Comparison of ENCODE assay signal across 24 cellular contexts in the genomic region with DNA sequence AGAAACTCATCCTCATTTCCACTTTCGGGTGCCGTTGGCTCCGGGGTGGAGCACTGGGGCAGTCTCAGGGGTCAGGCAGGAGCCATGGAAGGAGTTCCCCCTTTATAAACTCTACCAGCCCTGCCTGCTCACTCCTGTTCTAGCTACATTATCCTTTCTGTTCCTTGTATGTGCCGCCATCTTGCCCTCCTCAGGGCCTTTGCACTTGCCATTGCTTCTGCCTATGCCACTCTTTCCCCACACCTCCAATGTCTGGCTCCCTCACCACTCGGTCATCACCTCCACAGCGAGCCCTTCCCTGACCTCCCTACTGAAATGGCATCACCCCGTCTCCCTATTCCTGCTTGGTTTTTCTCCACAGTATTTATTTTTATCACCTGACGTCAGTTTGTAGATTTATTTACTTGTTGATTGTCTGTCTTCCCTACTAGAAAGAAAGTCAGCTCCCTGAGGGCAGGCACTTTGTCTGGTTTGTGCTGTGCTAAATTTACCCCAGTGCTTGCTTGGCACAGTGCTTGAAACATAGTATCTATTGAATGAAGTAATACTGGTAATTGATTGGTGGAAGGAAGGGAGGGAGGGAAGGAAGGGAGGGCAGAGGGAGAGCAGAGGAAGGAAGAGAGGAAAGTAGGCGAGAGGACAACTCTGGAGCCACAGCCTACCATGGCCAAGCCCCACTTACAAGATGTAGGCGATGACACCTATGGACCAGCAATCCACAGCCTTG. TPM values are rescaled to one million over a fixed set of nuclear protein-coding genes. Genes with fewer than 3 reads are reported as not detected.
A peak's percentile ranks its signal among the peaks of the same experiment; 100 is the strongest.
DNase-seq lines count a peak whose midpoint lies in the region; ATAC-seq and TF ChIP-seq lines count a peak whose summit lies in the region.
"Had no signal": no experiment of that assay in that cellular context is flagged by ENCODE, and none has a peak within 500 bp of the region (broad histone marks: within the 10 kb centered on the region; RNA-seq: fewer than 3 reads in every experiment).

No MANE protein-coding gene starts in this region.

- H3K27ac ChIP-seq in mammary epithelial cell (ENCODE audit: insufficient read depth, low read depth, low read length), result no peak overlapping the region
- H3K27ac ChIP-seq: 22Rv1, C4-2B, PC-9 had no signal

- H3K4me1 Mint-ChIP-seq in activated CD4-positive, alpha-beta T cell treated with anti-CD3 and anti-CD28 coated beads for 36 hours, result peaks cover 2% of the 10 kb centered on the region
- H3K4me1 Mint-ChIP-seq in activated CD4-positive, alpha-beta T cell treated with anti-CD3 and anti-CD28 coated beads, Interleukin-2, amount 10 ng/mL, durations not matched to agents 7 days and 5 days, result no peaks in the 10 kb centered on the region
- H3K4me1 Mint-ChIP-seq in endothelial cell (ENCODE audit: unreplicated experiment), result no peaks in the 10 kb centered on the region
- no peaks in the 10 kb centered on the region for H3K4me1 Mint-ChIP-seq in progenitor cell of endocrine pancreas (ENCODE audit: low read depth)
- H3K4me1 Mint-ChIP-seq: B cell had no signal

- H3K9me3 Mint-ChIP-seq in activated CD4-positive, alpha-beta T cell treated with anti-CD3 and anti-CD28 coated beads for 36 hours (ENCODE audit: low read depth), result no peaks in the 10 kb centered on the region
- no peaks in the 10 kb centered on the region for H3K9me3 Mint-ChIP-seq in activated CD4-positive, alpha-beta T cell treated with anti-CD3 and anti-CD28 coated beads, Interleukin-2, amount 10 ng/mL, durations not matched to agents 7 days and 5 days
- H3K9me3 Mint-ChIP-seq in endothelial cell (ENCODE audit: unreplicated experiment), result no peaks in the 10 kb centered on the region
- H3K9me3 Mint-ChIP-seq in progenitor cell of endocrine pancreas (ENCODE audit: low read depth), result no peaks in the 10 kb centered on the region
- H3K9me3 Mint-ChIP-seq: CD8-positive, alpha-beta T cell; GM23338; H9; HFFc6; IgD-negative memory B cell had no signal

- no peak overlapping the region for H3K9ac ChIP-seq in mammary epithelial cell (ENCODE audit: insufficient read depth, low read length)

- H4K20me1 ChIP-seq in mammary epithelial cell (ENCODE audit: insufficient read depth, low read length), result no peaks in the 10 kb centered on the region

- WGBS in mammary epithelial cell (ENCODE audit: low coverage, missing lambda C conversion rate), result 97% methylated on average over 9 of the region's 10 CpGs

- DNase-seq in activated CD4-positive, alpha-beta T cell treated with anti-CD3 and anti-CD28 coated beads for 36 hours, result no peak
- DNase-seq in activated CD4-positive, alpha-beta T cell treated with anti-CD3 and anti-CD28 coated beads, Interleukin-2, amount 10 ng/mL, durations not matched to agents 7 days and 5 days, result no peak
- no peak for DNase-seq in endothelial cell (ENCODE audit: low spot score)
- no peak for DNase-seq in mammary epithelial cell
- DNase-seq in progenitor cell of endocrine pancreas (ENCODE audit: low spot score, unreplicated experiment), result no peak
- DNase-seq: Caco-2; CD8-positive, alpha-beta T cell; H9; HFFc6; NCI-H1048; NCI-H1417; NCI-H1694 treated with DMSO at 0.1 percent for 48 hours; NCI-H2081; NCI-H2227 treated with DMSO at 0.1 percent for 48 hours; NCI-H526 treated with DMSO at 0.1 percent for 48 hours; PC-9; RPMI8226; SHP77 had no signal

- H3K36me3 ChIP-seq in mammary epithelial cell (ENCODE audit: insufficient read depth, low read length), result peaks cover 1% of the 10 kb centered on the region

- H3K4me1 ChIP-seq in mammary epithelial cell (ENCODE audit: insufficient read depth, low read length), result no peaks in the 10 kb centered on the region
- H3K4me1 ChIP-seq: Caco-2 had no signal

- no peak for ATAC-seq in activated CD4-positive, alpha-beta T cell treated with anti-CD3 and anti-CD28 coated beads for 36 hours
- ATAC-seq: CD8-positive, alpha-beta T cell; GM23338 had no signal

- POLR2A ChIA-PET in activated CD4-positive, alpha-beta T cell treated with anti-CD3 and anti-CD28 coated beads for 36 hours (lab: Charles Lee), result no interaction called here
- POLR2A ChIA-PET in activated CD4-positive, alpha-beta T cell treated with anti-CD3 and anti-CD28 coated beads, Interleukin-2, amount 10 ng/mL, durations not matched to agents 7 days and 5 days (lab: Charles Lee), result no interaction called here

- no peaks in the 10 kb centered on the region for H3K9me3 ChIP-seq in mammary epithelial cell (replicated peaks; ENCODE audit: insufficient read depth, low read length)
- H3K9me3 ChIP-seq: Caco-2 had no signal

- H3K4me3 Mint-ChIP-seq in activated CD4-positive, alpha-beta T cell treated with anti-CD3 and anti-CD28 coated beads for 36 hours, result no peak overlapping the region
- H3K4me3 Mint-ChIP-seq in activated CD4-positive, alpha-beta T cell treated with anti-CD3 and anti-CD28 coated beads, Interleukin-2, amount 10 ng/mL, durations not matched to agents 7 days and 5 days, result no peak overlapping the region
- H3K4me3 Mint-ChIP-seq in endothelial cell (ENCODE audit: unreplicated experiment) (peak overlapping the region; percentile 20), progenitor cell of endocrine pancreas (ENCODE audit: low read depth) (no peak overlapping the region)
- H3K4me3 Mint-ChIP-seq: B cell; CD8-positive, alpha-beta T cell; GM23338; H9; HFFc6 had no signal

- peaks cover 59% of the 10 kb centered on the region for H3K36me3 Mint-ChIP-seq in activated CD4-positive, alpha-beta T cell treated with anti-CD3 and anti-CD28 coated beads for 36 hours (ENCODE audit: low read depth)
- H3K36me3 Mint-ChIP-seq in activated CD4-positive, alpha-beta T cell treated with anti-CD3 and anti-CD28 coated beads, Interleukin-2, amount 10 ng/mL, durations not matched to agents 7 days and 5 days (ENCODE audit: low read depth), result peaks cover 39% of the 10 kb centered on the region
- H3K36me3 Mint-ChIP-seq in endothelial cell (ENCODE audit: low read depth, unreplicated experiment) (peaks cover 31% of the 10 kb centered on the region), progenitor cell of endocrine pancreas (ENCODE audit: insufficient read depth) (peaks cover 20% of the 10 kb centered on the region)

- TF ChIP-seq CTCF in endothelial cell (IDR thresholded peaks at IDR 0.05; ENCODE audit: unreplicated experiment) (no peak), mammary epithelial cell (conservative IDR thresholded peaks at IDR 0.05 in 1 of 2, IDR thresholded peaks at IDR 0.05 in 1 of 2; ENCODE audit: extremely low read depth in 1 of 2, insufficient read depth in 1 of 2, low read depth in 1 of 2, low read length in 2 of 2) (no peak), progenitor cell of endocrine pancreas (IDR thresholded peaks at IDR 0.05; ENCODE audit: unreplicated experiment) (no peak)

- no peaks in the 10 kb centered on the region for H3K27me3 Mint-ChIP-seq in activated CD4-positive, alpha-beta T cell treated with anti-CD3 and anti-CD28 coated beads for 36 hours
- no peaks in the 10 kb centered on the region for H3K27me3 Mint-ChIP-seq in activated CD4-positive, alpha-beta T cell treated with anti-CD3 and anti-CD28 coated beads, Interleukin-2, amount 10 ng/mL, durations not matched to agents 7 days and 5 days
- H3K27me3 Mint-ChIP-seq in endothelial cell (ENCODE audit: unreplicated experiment) (peaks cover 2% of the 10 kb centered on the region), progenitor cell of endocrine pancreas (no peaks in the 10 kb centered on the region)
- H3K27me3 Mint-ChIP-seq: B cell, IgD-negative memory B cell had no signal

- no TSS peak for BruUV-seq in mammary epithelial cell (replicated peaks; lab: Mats Ljungman, UMichigan)

- no peak overlapping the region for H3K4me2 ChIP-seq in mammary epithelial cell (ENCODE audit: insufficient read depth, low read depth, low read length)
- H3K4me2 ChIP-seq: GM23338, PC-9 had no signal

- no peaks in the 10 kb centered on the region for H3K27me3 ChIP-seq in mammary epithelial cell (ENCODE audit: insufficient read depth, low read length)

- no peak overlapping the region for H3K4me3 ChIP-seq in mammary epithelial cell (replicated peaks in 1 of 3; ENCODE audit: insufficient read depth in 1 of 3, low read depth in 2 of 3, low read length in 3 of 3)
- H3K4me3 ChIP-seq: GM23338, PC-9 had no signal

- intact Hi-C loops in activated CD4-positive, alpha-beta T cell treated with anti-CD3 and anti-CD28 coated beads for 36 hours (cut with DNase I, micrococcal nuclease), result no loop called here
- intact Hi-C loops in mammary epithelial cell (cut with micrococcal nuclease), result no loop called here

- no peak overlapping the region for H2AFZ ChIP-seq in mammary epithelial cell (ENCODE audit: low read depth, low read length)
- H2AFZ ChIP-seq: GM23338, PC-9 had no signal

- CTCF ChIA-PET in activated CD4-positive, alpha-beta T cell treated with anti-CD3 and anti-CD28 coated beads for 36 hours (lab: Charles Lee), result interaction anchor here (0.6 kb wide), 1 partner anchor 750 kb away, joined by 3 read pairs; no protein-coding TSS in a partner anchor
- CTCF ChIA-PET in activated CD4-positive, alpha-beta T cell treated with anti-CD3 and anti-CD28 coated beads, Interleukin-2, amount 10 ng/mL, durations not matched to agents 7 days and 5 days (lab: Charles Lee), result interaction anchor here (0.8 to 1.4 kb wide), 2 partner anchors 16 to 19 kb away, joined by 3 to 5 read pairs; no protein-coding TSS in a partner anchor
- CTCF ChIA-PET in mammary epithelial cell (lab: Charles Lee; ENCODE audit: low non-redundant PET), result no interaction called here

- dilution Hi-C loops in mammary epithelial cell (cut with HindIII; ENCODE audit: low sequenced_read_pairs), result no loop called here

- peak overlapping the region; percentile 3 for H3K27ac Mint-ChIP-seq in activated CD4-positive, alpha-beta T cell treated with anti-CD3 and anti-CD28 coated beads for 36 hours
- no peak overlapping the region for H3K27ac Mint-ChIP-seq in activated CD4-positive, alpha-beta T cell treated with anti-CD3 and anti-CD28 coated beads, Interleukin-2, amount 10 ng/mL, durations not matched to agents 7 days and 5 days
- H3K27ac Mint-ChIP-seq in endothelial cell (ENCODE audit: unreplicated experiment) (no peak overlapping the region), progenitor cell of endocrine pancreas (no peak overlapping the region)
- H3K27ac Mint-ChIP-seq: CD8-positive, alpha-beta T cell; GM23338; H9; HFFc6; IgD-negative memory B cell had no signal

- no peaks in the 10 kb centered on the region for H3K79me2 ChIP-seq in mammary epithelial cell (ENCODE audit: insufficient read depth, low read length)

- in situ Hi-C loops in mammary epithelial cell (cut with MboI; ENCODE audit: low sequenced_read_pairs in 2 of 2), result no loop called here

RNA-seq across cellular contexts. Expression of a gene that starts 8.8 kb away (rescaled TPM):
- 10 to 100 TPM; 48.4 to 53.1 TPM for total RNA-seq in activated CD4-positive, alpha-beta T cell treated with anti-CD3 and anti-CD28 coated beads for 36 hours
- total RNA-seq in activated CD4-positive, alpha-beta T cell treated with anti-CD3 and anti-CD28 coated beads, Interleukin-2, amount 10 ng/mL, durations not matched to agents 7 days and 5 days, result 10 to 100 TPM; 18.8 to 19.0 TPM
- 56.4 TPM for polyA plus RNA-seq in PFSK-1 (2012; ENCODE audit: insufficient read length, low read depth)
- 6.0 TPM for total RNA-seq in endothelial cell (ENCODE audit: unreplicated experiment)
- total RNA-seq in mammary epithelial cell, result 1 to 10 TPM in 1 of 2 donors, under 1 TPM in 1; 0.50 to 2.3 TPM
- 2.4 TPM for polyA plus RNA-seq in mammary epithelial cell
- not detected for polyA minus RNA-seq in mammary epithelial cell
- 16.9 and 17.1 TPM in 2 replicates for total RNA-seq in progenitor cell of endocrine pancreas
- total RNA-seq: CD8-positive, alpha-beta T cell had no signal

RNA-seq across cellular contexts. Expression of a gene that starts 11.2 kb away (rescaled TPM):
- 10 to 100 TPM; 36.4 to 61.6 TPM for total RNA-seq in activated CD4-positive, alpha-beta T cell treated with anti-CD3 and anti-CD28 coated beads for 36 hours
- 10 to 100 TPM; 42.3 to 47.9 TPM for total RNA-seq in activated CD4-positive, alpha-beta T cell treated with anti-CD3 and anti-CD28 coated beads, Interleukin-2, amount 10 ng/mL, durations not matched to agents 7 days and 5 days
- 18.6 TPM for polyA plus RNA-seq in PFSK-1 (2012; ENCODE audit: insufficient read length, low read depth)
- total RNA-seq in endothelial cell (ENCODE audit: unreplicated experiment) (22.2 TPM), mammary epithelial cell (10 to 100 TPM; 17.5 to 19.2 TPM), progenitor cell of endocrine pancreas (46.3 and 47.7 TPM in 2 replicates)
- 18.0 TPM for polyA plus RNA-seq in mammary epithelial cell
- polyA minus RNA-seq in mammary epithelial cell, result 14.3 TPM

RNA-seq across cellular contexts. Expression of a gene that starts 29.4 kb away (rescaled TPM):
- total RNA-seq in activated CD4-positive, alpha-beta T cell treated with anti-CD3 and anti-CD28 coated beads for 36 hours, result 10 to 100 TPM; 23.3 to 25.9 TPM
- total RNA-seq in activated CD4-positive, alpha-beta T cell treated with anti-CD3 and anti-CD28 coated beads, Interleukin-2, amount 10 ng/mL, durations not matched to agents 7 days and 5 days, result 10 to 100 TPM; 51.3 to 51.6 TPM
- polyA plus RNA-seq in PFSK-1 (2012; ENCODE audit: insufficient read length, low read depth), result 15.1 TPM
- total RNA-seq in endothelial cell (ENCODE audit: unreplicated experiment) (40.6 TPM), mammary epithelial cell (10 to 100 TPM; 16.5 to 21.2 TPM), progenitor cell of endocrine pancreas (25.2 and 25.6 TPM in 2 replicates)
- polyA plus RNA-seq in mammary epithelial cell, result 8.4 TPM
- polyA minus RNA-seq in mammary epithelial cell, result 24.1 TPM

RNA-seq across cellular contexts. Expression of a gene that starts 31.3 kb away (rescaled TPM):
- 10 to 100 TPM; 80.7 to 96.4 TPM for total RNA-seq in activated CD4-positive, alpha-beta T cell treated with anti-CD3 and anti-CD28 coated beads for 36 hours
- total RNA-seq in activated CD4-positive, alpha-beta T cell treated with anti-CD3 and anti-CD28 coated beads, Interleukin-2, amount 10 ng/mL, durations not matched to agents 7 days and 5 days, result 10 to 100 TPM; 77.6 to 82.3 TPM
- polyA plus RNA-seq in PFSK-1 (2012; ENCODE audit: insufficient read length, low read depth), result 34.7 TPM
- total RNA-seq in endothelial cell (ENCODE audit: unreplicated experiment) (35.4 TPM), mammary epithelial cell (10 to 100 TPM; 57.5 to 75.5 TPM), progenitor cell of endocrine pancreas (66.6 and 70.8 TPM in 2 replicates)
- 47.0 TPM for polyA plus RNA-seq in mammary epithelial cell
- polyA minus RNA-seq in mammary epithelial cell, result 54.3 TPM

RNA-seq across cellular contexts. Expression of a gene that starts 31.9 kb away (rescaled TPM):
- total RNA-seq in activated CD4-positive, alpha-beta T cell treated with anti-CD3 and anti-CD28 coated beads for 36 hours, result 100 to 1,000 TPM; 164 to 231 TPM
- total RNA-seq in activated CD4-positive, alpha-beta T cell treated with anti-CD3 and anti-CD28 coated beads, Interleukin-2, amount 10 ng/mL, durations not matched to agents 7 days and 5 days, result 100 to 1,000 TPM; 258 to 299 TPM
- polyA plus RNA-seq in PFSK-1 (2012; ENCODE audit: insufficient read length, low read depth), result 62.7 TPM
- total RNA-seq in endothelial cell (ENCODE audit: unreplicated experiment), result 203 TPM
- total RNA-seq in mammary epithelial cell, result 100 to 1,000 TPM; 135 to 202 TPM
- polyA plus RNA-seq in mammary epithelial cell, result 267 TPM
- 174 TPM for polyA minus RNA-seq in mammary epithelial cell
- total RNA-seq in progenitor cell of endocrine pancreas, result 129 and 135 TPM in 2 replicates
